In genomic region chr7:107563761-107564552, GRCh38 we compare ENCODE assay signal across 1 cellular context.
TF ChIP-seq lines count a peak whose summit lies in the region.

TSS of gene COG5 (minus strand) at chr7:107563920. CDS start at chr7:107563896, 24 bp downstream.
TSS of gene DUS4L (plus strand) at chr7:107563971. CDS start at chr7:107567071, 3,100 bp downstream.

TF ChIP-seq in HEK293, 187 proteins besides CTCF, POLR2A, EP300 and RAD21 (continued from another document and continues in another):
- TF ChIP-seq TSHZ1 (tag by site-specific recombination; IDR thresholded peaks at IDR 0.05; ENCODE audit: borderline replicate concordance) (no peak), ZNF184 (tag by site-specific recombination; IDR thresholded peaks at IDR 0.05) (no peak), ZNF223 (tag by site-specific recombination; IDR thresholded peaks at IDR 0.05) (no peak), ZNF24 (tag by site-specific recombination; IDR thresholded peaks at IDR 0.05) (no peak), ZNF518A (tag by site-specific recombination; conservative IDR thresholded peaks at IDR 0.05; ENCODE audit: low read depth) (0 out of 2 replicates have a peak, but pooled peaks have one; percentile 31), ZNF248 (tag by site-specific recombination; IDR thresholded peaks at IDR 0.05) (no peak), ZNF121 (tag by site-specific recombination; IDR thresholded peaks at IDR 0.05) (no peak), ZNF660 (tag by site-specific recombination; IDR thresholded peaks at IDR 0.05) (no peak; the same call in 1 of the 2 replicates), ZNF302 (tag by site-specific recombination; IDR thresholded peaks at IDR 0.05; ENCODE audit: low read depth) (no peak), ZXDB (tag by site-specific recombination; IDR thresholded peaks at IDR 0.05) (peak; percentile 69; the same call in 1 of the 2 replicates), ZNF791 (tag by site-specific recombination; IDR thresholded peaks at IDR 0.05) (no peak), ZNF214 (tag by site-specific recombination; IDR thresholded peaks at IDR 0.05; ENCODE audit: borderline replicate concordance) (no peak), INSM2 (tag by site-specific recombination; IDR thresholded peaks at IDR 0.05) (no peak), KLF7 (tag by site-specific recombination; IDR thresholded peaks at IDR 0.05; ENCODE audit: borderline replicate concordance) (peak; percentile 85), OSR2 (tag by site-specific recombination; IDR thresholded peaks at IDR 0.05) (no peak), ZNF280D (tag by site-specific recombination; IDR thresholded peaks at IDR 0.05) (no peak), MZF1 (tag by site-specific recombination; IDR thresholded peaks at IDR 0.05; ENCODE audit: borderline replicate concordance) (no peak), ZNF26 (tag by site-specific recombination; IDR thresholded peaks at IDR 0.05) (no peak), TCF7L2 (IDR thresholded peaks at IDR 0.05; ENCODE audit: borderline replicate concordance, low read depth, low read length) (no peak), ZEB2 (tag by site-specific recombination; IDR thresholded peaks at IDR 0.05) (peak; percentile 34; the same call in 1 of the 2 replicates), ZNF629 (tag by site-specific recombination; IDR thresholded peaks at IDR 0.05) (peak; percentile 78), ZNF561 (tag by site-specific recombination; IDR thresholded peaks at IDR 0.05; ENCODE audit: borderline replicate concordance) (0 out of 2 replicates have a peak, but pooled peaks have one; percentile 37), ZBTB11 (tag by site-specific recombination; conservative IDR thresholded peaks at IDR 0.05; ENCODE audit: low read depth) (peak; percentile 22; the same call in 1 of the 2 replicates), ZNF362 (tag by site-specific recombination; IDR thresholded peaks at IDR 0.05) (no peak), ZNF146 (tag by site-specific recombination; IDR thresholded peaks at IDR 0.05) (peak; percentile 3; the same call in 1 of the 2 replicates), ZNF311 (tag by site-specific recombination; IDR thresholded peaks at IDR 0.05; ENCODE audit: borderline replicate concordance) (no peak), ZNF768 (tag by site-specific recombination; IDR thresholded peaks at IDR 0.05) (no peak), ZNF335 (tag by site-specific recombination; conservative IDR thresholded peaks at IDR 0.05) (peak; percentile 66), ZNF747 (tag by site-specific recombination; IDR thresholded peaks at IDR 0.05) (no peak), ZSCAN30 (tag by site-specific recombination; IDR thresholded peaks at IDR 0.05) (peak; percentile 96), ZNF398 (tag by site-specific recombination; IDR thresholded peaks at IDR 0.05) (no peak), ZNF239 (tag by site-specific recombination; IDR thresholded peaks at IDR 0.05) (no peak)
